In the genomic region with DNA sequence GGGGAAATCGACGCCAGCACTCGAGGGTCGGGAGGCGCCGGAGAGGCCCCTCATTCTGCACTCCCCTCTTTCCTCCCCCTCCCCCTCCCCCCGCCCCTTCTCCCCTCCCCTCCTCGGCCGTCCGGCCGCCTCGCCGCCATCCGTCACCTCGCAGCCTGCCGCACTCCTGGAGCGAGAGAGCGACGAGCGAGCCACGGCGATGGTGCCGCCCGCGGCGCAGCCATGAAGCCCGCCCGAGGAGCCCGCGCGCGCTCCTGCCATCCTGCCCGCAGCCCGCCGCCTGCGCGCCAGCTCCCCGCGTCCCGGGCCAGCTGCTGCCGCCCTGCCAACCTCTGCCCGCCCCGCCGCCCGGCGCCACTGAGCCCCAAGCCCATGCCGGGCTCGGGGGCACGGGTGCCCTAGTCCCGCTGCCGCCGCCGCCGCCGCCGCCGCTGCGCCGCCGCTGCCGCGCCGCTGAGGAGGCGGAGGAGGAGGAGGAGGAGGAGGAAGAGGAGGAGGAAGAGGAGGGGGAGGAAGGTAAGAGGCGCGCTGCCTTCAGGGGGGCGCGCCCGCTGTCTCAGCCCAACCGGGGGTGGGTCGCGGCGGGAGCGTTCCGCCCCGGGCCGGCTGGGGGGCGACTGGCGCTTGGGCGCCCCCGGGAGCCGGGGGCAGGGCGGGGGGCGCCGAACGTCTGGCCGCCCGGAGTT, we compare ENCODE assay signal across 8 cellular contexts. TPM values are rescaled to one million over a fixed set of nuclear protein-coding genes. Genes with fewer than 3 reads are reported as not detected.
A peak's percentile ranks its signal among the peaks of the same experiment; 100 is the strongest.
DNase-seq lines count a peak whose midpoint lies in the region; ATAC-seq and TF ChIP-seq lines count a peak whose summit lies in the region.

TSS of gene FRMPD3 (plus strand) at position 163 of the 686 bp plus-strand sequence. CDS start 76,937 bp downstream, outside the sequence.

- TF ChIP-seq CTCF in cardiac fibroblast (IDR thresholded peaks at IDR 0.05; ENCODE audit: low read depth, low read length): no peak

- ATAC-seq in HG03045 (IDR thresholded peaks at IDR 0.05; ENCODE audit: unreplicated experiment) (no peak), GM21367 (IDR thresholded peaks at IDR 0.05; ENCODE audit: unreplicated experiment) (no peak)

- H3K4me3 ChIP-seq in cardiac fibroblast (replicated peaks in 1 of 2; ENCODE audit: low read depth in 2 of 2, low read length in 2 of 2): peak within 1 kb of the TSS; percentile 24 to 25

- DNase-seq in AG08396 (ENCODE audit: low spot score) (peak; percentile 28), HK-2 (ENCODE audit: unreplicated experiment) (peak; percentile 40), cardiac fibroblast (ENCODE audit: low read depth in 2 of 2) (no peak), myocyte (ENCODE audit: low read depth) (peak; percentile 2), T1000 (lab: John Stamatoyannopoulos, UW) (no peak)
- DNase-seq in stimulated activated CD4-positive, alpha-beta T cell treated with anti-CD3 and anti-CD28 coated beads, Interleukin-1b, Interleukin-23, amount 100 ng/mL, for 48 hours: no peak

RNA-seq across cellular contexts. Expression of gene FRMPD3, which starts in this region (rescaled TPM):
- 0.05 TPM in 1 of 2 replicates, not detected in the other for total RNA-seq in myocyte
- 0.08 TPM for polyA plus RNA-seq in myocyte (2012)

Comparison
In these comparisons a context has a peak if more than half of its experiments do, and no peak if none do; other contexts are left out.
1. Peak in DNase-seq in myocyte; RNA of the gene not detected or under 1 TPM.
2. DNase-seq: peak in AG08396 (single experiment) and HK-2 (single experiment); none in cardiac fibroblast (0 of 2), T1000 (single experiment) and stimulated activated CD4-positive, alpha-beta T cell treated with anti-CD3 and anti-CD28 coated beads, Interleukin-1b, Interleukin-23, amount 100 ng/mL, for 48 hours (single experiment).